11 cellular contexts compared by ENCODE assay signal in genomic region chr1:99180915-99181314, GRCh38.
A peak's percentile ranks its signal among the peaks of the same experiment; 100 is the strongest.
DNase-seq lines count a peak whose midpoint lies in the region; ATAC-seq, FAIRE-seq and TF ChIP-seq lines count a peak whose summit lies in the region.
"Had no signal": no experiment of that assay in that cellular context is flagged by ENCODE, and none has a peak within 500 bp of the region (broad histone marks: within the 10 kb centered on the region; RNA-seq: fewer than 3 reads in every experiment).

No MANE protein-coding gene starts in this region.

- no peaks in the 10 kb centered on the region for H3K9me3 Mint-ChIP-seq in H9
- H3K9me3 Mint-ChIP-seq: activated T-helper 1 cell treated with anti-CD3 and anti-CD28 coated beads, Interleukin-12 subunit alpha, Interleukin-12 subunit beta, Interleukin-2, Interleukin-4 antibody, amounts not matched to agents 30 ng/mL and 10 ng/mL and 1 ng/mL, durations not matched to agents 14 hours and 24 hours and 36 hours; stimulated activated naive CD8-positive, alpha-beta T cell treated with anti-CD3 and anti-CD28 coated beads, Interleukin-15, amount 100 ng/mL, for 72 hours had no signal

- no peak overlapping the region for H3K18ac ChIP-seq in H9 (ENCODE audit: insufficient read length, low read depth, low read length)
- H3K18ac ChIP-seq in H1 (ENCODE audit: extremely low read depth, low read length) = no peak overlapping the region

- H3K23me2 ChIP-seq in H9 (ENCODE audit: insufficient read length, low read depth, low read length, poor library complexity, severe bottlenecking) (no peaks in the 10 kb centered on the region), H1 (ENCODE audit: low read depth, low read length) (no peaks in the 10 kb centered on the region)

- H3K79me2 ChIP-seq in H9 (ENCODE audit: insufficient read depth, low read length) (no peaks in the 10 kb centered on the region), H1 (ENCODE audit: control insufficient read depth in 1 of 2, insufficient read depth in 2 of 2, low read length in 2 of 2) (no peaks in the 10 kb centered on the region), parathyroid adenoma (no peaks in the 10 kb centered on the region)

- H2AK5ac ChIP-seq in H9 (ENCODE audit: insufficient read length, low read length) (no peak overlapping the region), H1 (ENCODE audit: low read depth, low read length) (no peak overlapping the region)

- no peaks in the 10 kb centered on the region for H3K27me3 Mint-ChIP-seq in H9 (ENCODE audit: low read depth)
- H3K27me3 Mint-ChIP-seq: stimulated activated naive CD8-positive, alpha-beta T cell treated with anti-CD3 and anti-CD28 coated beads, Interleukin-15, amount 100 ng/mL, for 72 hours had no signal

- H3K14ac ChIP-seq in H9 (ENCODE audit: insufficient read depth, low read length) (no peak overlapping the region), H1 (ENCODE audit: insufficient read length) (no peak overlapping the region)

- H3K4me3 ChIP-seq in H1 (ENCODE audit: extremely low read depth in 1 of 4, insufficient read depth in 2 of 4, low read depth in 3 of 4, low read length in 4 of 4) (no peak overlapping the region), parathyroid adenoma (ENCODE audit: low read depth, low read length) (no peak overlapping the region)

- no peak overlapping the region for H2BK20ac ChIP-seq in H9 (ENCODE audit: low read depth, low read length, poor library complexity, severe bottlenecking)
- no peak overlapping the region for H2BK20ac ChIP-seq in H1 (ENCODE audit: low read length)

- H3K56ac ChIP-seq in H9 (ENCODE audit: insufficient read length, low read depth, low read length) (no peak overlapping the region), H1 (replicated peaks; ENCODE audit: insufficient read length, low read depth, low read length) (no peak overlapping the region)

- H3K9me3 ChIP-seq in H9 (ENCODE audit: control insufficient read depth, low read depth, low read length) (no peaks in the 10 kb centered on the region), H1 (ENCODE audit: insufficient read depth in 2 of 2, low read depth in 1 of 2, low read length in 1 of 2) (no peaks in the 10 kb centered on the region), parathyroid adenoma (ENCODE audit: control insufficient read depth, low read length) (no peaks in the 10 kb centered on the region)

- 0 out of 4 replicates have a peak, but pooled peaks cover 0 to 2% of the 10 kb centered on the region in 2 experiments for H3K4me1 Mint-ChIP-seq in H9
- H3K4me1 Mint-ChIP-seq: CD14-positive monocyte; stimulated activated naive CD8-positive, alpha-beta T cell treated with anti-CD3 and anti-CD28 coated beads, Interleukin-15, amount 100 ng/mL, for 72 hours had no signal

- no peak overlapping the region for H3K27ac ChIP-seq in H9 (ENCODE audit: insufficient read length, low read depth, low read length)
- H3K27ac ChIP-seq in H1 (ENCODE audit: low read depth, low read length) = no peak overlapping the region
- H3K27ac ChIP-seq in parathyroid adenoma = no peak overlapping the region

- H2BK15ac ChIP-seq in H9 (ENCODE audit: low read depth, low read length) = no peak overlapping the region
- H2BK15ac ChIP-seq in H1 (ENCODE audit: low read length) = no peak overlapping the region

- no peak for TF ChIP-seq RAD21 in H1 (IDR thresholded peaks at IDR 0.05 in 1 of 2, conservative IDR thresholded peaks at IDR 0.05 in 1 of 2; ENCODE audit: low read depth in 2 of 2, low read length in 2 of 2)

- ATAC-seq in HG03439 (IDR thresholded peaks at IDR 0.05; ENCODE audit: unreplicated experiment) (no peak), HG02981 (IDR thresholded peaks at IDR 0.05; ENCODE audit: unreplicated experiment) (no peak)

- TF ChIP-seq CTCF in H9 (conservative IDR thresholded peaks at IDR 0.05) (no peak), H1 (IDR thresholded peaks at IDR 0.05; ENCODE audit: control extremely low read depth in 1 of 3, insufficient read depth in 1 of 3, low read depth in 1 of 3, low read length in 3 of 3) (no peak), parathyroid adenoma (IDR thresholded peaks at IDR 0.05) (no peak)

- WGBS in H9 (ENCODE audit: extremely low coverage, insufficient read length, low lambda C conversion rate) = no CpG with 5 or more reads among the region's 2 CpGs
- WGBS in H1 (ENCODE audit: extremely low coverage in 1 of 2, insufficient coverage in 1 of 2, insufficient read length in 1 of 2, insufficient replicate concordance in 2 of 2, low coverage in 1 of 2, low lambda C conversion rate in 2 of 2, missing lambda C conversion rate in 1 of 2), 2 experiments = 89% methylated on average over 2 of the region's 2 CpGs; no CpG with 5 or more reads in 1 of the 2 experiments

- H3K9ac ChIP-seq in H9 (ENCODE audit: extremely low read depth, insufficient read length, low read length) (no peak overlapping the region), H1 (replicated peaks in 1 of 4; ENCODE audit: extremely low read depth in 1 of 4, low read depth in 3 of 4, low read length in 3 of 4) (no peak overlapping the region), parathyroid adenoma (no peak overlapping the region)

- H3K36me3 ChIP-seq in H1 (ENCODE audit: control insufficient read depth in 2 of 4, insufficient read depth in 4 of 4, low read length in 3 of 4) (no peaks in the 10 kb centered on the region), parathyroid adenoma (ENCODE audit: control insufficient read depth, insufficient read depth, low read length) (no peaks in the 10 kb centered on the region)

- H3K4ac ChIP-seq in H9 (ENCODE audit: low read depth, low read length) (no peak overlapping the region), H1 (replicated peaks; ENCODE audit: insufficient read length, low read depth, low read length) (no peak overlapping the region)

- peak overlapping the region; percentile 56 for H2AFZ ChIP-seq in H9 (ENCODE audit: low read length)
- peak overlapping the region; percentile 86; the same call in 1 of the 2 replicates for H2AFZ ChIP-seq in H1 (ENCODE audit: low read length)
- peak overlapping the region; percentile 80 for H2AFZ ChIP-seq in parathyroid adenoma

- H2BK5ac ChIP-seq in H9 (ENCODE audit: insufficient read length, low read length) (no peak overlapping the region), H1 (ENCODE audit: low read depth, low read length) (no peak overlapping the region)

- H2BK120ac ChIP-seq in H9 (ENCODE audit: low read depth, low read length, poor library complexity, severe bottlenecking) = no peak overlapping the region
- H2BK120ac ChIP-seq in H1 (replicated peaks; ENCODE audit: low read depth, low read length) = no peak overlapping the region

- TF ChIP-seq POLR2A in H1 (IDR thresholded peaks at IDR 0.05; ENCODE audit: control extremely low read depth in 1 of 2, low read depth in 2 of 2, low read length in 2 of 2) (no peak), GM12892 (IDR thresholded peaks at IDR 0.05; ENCODE audit: low read depth, low read length) (no peak)

- H3K79me1 ChIP-seq in H9 (ENCODE audit: insufficient read depth, low read depth, low read length, poor library complexity, severe bottlenecking) (no peaks in the 10 kb centered on the region), H1 (ENCODE audit: low read depth, low read length) (no peaks in the 10 kb centered on the region)

- H3K4me1 ChIP-seq in H9 (ENCODE audit: insufficient read depth, low read length) (no peaks in the 10 kb centered on the region), H1 (replicated peaks in 1 of 4; ENCODE audit: control insufficient read depth in 3 of 4, insufficient read depth in 4 of 4, low read length in 3 of 4) (no peaks in the 10 kb centered on the region), parathyroid adenoma (no peaks in the 10 kb centered on the region)

- H3K4me3 Mint-ChIP-seq in H9 = no peak overlapping the region
- H3K4me3 Mint-ChIP-seq: activated T-helper 1 cell treated with anti-CD3 and anti-CD28 coated beads, Interleukin-12 subunit alpha, Interleukin-12 subunit beta, Interleukin-2, Interleukin-4 antibody, amounts not matched to agents 30 ng/mL and 10 ng/mL and 1 ng/mL, durations not matched to agents 14 hours and 24 hours and 36 hours; CD14-positive monocyte; stimulated activated naive CD8-positive, alpha-beta T cell treated with anti-CD3 and anti-CD28 coated beads, Interleukin-15, amount 100 ng/mL, for 72 hours had no signal

- no peak for FAIRE-seq in H1 (lab: Jason Lieb, UNC)
- no peak for FAIRE-seq in GM12892 (lab: Jason Lieb, UNC)

- H4K91ac ChIP-seq in H9 (ENCODE audit: insufficient read length, low read depth, low read length) = no peak overlapping the region
- no peak overlapping the region for H4K91ac ChIP-seq in H1 (replicated peaks; ENCODE audit: insufficient read length, low read length)

- H4K5ac ChIP-seq in H9 (ENCODE audit: insufficient read length, low read depth, low read length) (no peak overlapping the region), H1 (ENCODE audit: insufficient read length, low read depth, low read length) (no peak overlapping the region)

- H3K23ac ChIP-seq in H9 (ENCODE audit: insufficient read length, low read depth, low read length) (no peak overlapping the region), H1 (ENCODE audit: insufficient read length) (no peak overlapping the region)

- TF ChIP-seq EP300 in H1 (IDR thresholded peaks at IDR 0.05; ENCODE audit: borderline replicate concordance in 1 of 2, low read depth in 2 of 2, low read length in 2 of 2) = no peak

- no peak overlapping the region for H3T11ph ChIP-seq in H9 (ENCODE audit: low read length)

- H2BK12ac ChIP-seq in H9 (ENCODE audit: insufficient read length, low read depth, low read length) (no peak overlapping the region), H1 (ENCODE audit: low read depth, low read length) (no peak overlapping the region)

- CTCF ChIA-PET in H1 (lab: Charles Lee; ENCODE audit: partially characterized antibody) = interaction anchor here (0.6 to 4.5 kb wide), 24 partner anchors 10 to 652 kb away, joined by 3 to 29 read pairs (median 3); no protein-coding TSS in a partner anchor

- no peaks in the 10 kb centered on the region for H4K20me1 ChIP-seq in H9 (ENCODE audit: control insufficient read depth, insufficient read depth, insufficient read length)
- no peaks in the 10 kb centered on the region for H4K20me1 ChIP-seq in H1 (replicated peaks in 1 of 2; ENCODE audit: control insufficient read depth in 1 of 2, insufficient read depth in 2 of 2, low read length in 2 of 2)

- H4K8ac ChIP-seq in H9 (replicated peaks; ENCODE audit: insufficient read length, low read depth, low read length) (no peak overlapping the region), H1 (ENCODE audit: extremely low read depth, insufficient read depth, low read length) (no peak overlapping the region)

- POLR2A ChIA-PET in H1 (lab: Charles Lee; ENCODE audit: partially characterized antibody) = no interaction called here

- H3K4me2 ChIP-seq in H9 (ENCODE audit: insufficient read depth, insufficient read length, low read length) (no peak overlapping the region), H1 (ENCODE audit: insufficient read depth in 1 of 2, low read depth in 2 of 2, low read length in 2 of 2) (no peak overlapping the region), parathyroid adenoma (ENCODE audit: low read length) (no peak overlapping the region)

- H3K27me3 ChIP-seq in H9 (ENCODE audit: insufficient read depth, low read length) (no peaks in the 10 kb centered on the region), H1 (replicated peaks in 1 of 4; ENCODE audit: control insufficient read depth in 3 of 4, extremely low read depth in 1 of 4, insufficient read depth in 3 of 4, low read length in 3 of 4) (peaks cover 0 to 1% (median 0%) of the 10 kb centered on the region in 4 experiments; a peak in 1 of 7 replicates), parathyroid adenoma (ENCODE audit: control insufficient read depth, insufficient read depth, low read length) (no peaks in the 10 kb centered on the region)

- H3K36me3 Mint-ChIP-seq in H9 (ENCODE audit: insufficient read depth in 1 of 3, low read depth in 3 of 3) = no peaks in the 10 kb centered on the region
- H3K36me3 Mint-ChIP-seq: CD14-positive monocyte had no signal

- DNase-seq in H9 (no peak), NCI-H524 (lab: John Stamatoyannopoulos, UW) (peak; percentile 73 to 91), H1 (ENCODE audit: low read depth in 1 of 2, low spot score in 2 of 2) (no peak), GM12892 (ENCODE audit: insufficient read length) (no peak), NCI-H187 (lab: John Stamatoyannopoulos, UW) (no peak)

- H3K27ac Mint-ChIP-seq in H9 = no peak overlapping the region
- H3K27ac Mint-ChIP-seq: activated T-helper 1 cell treated with anti-CD3 and anti-CD28 coated beads, Interleukin-12 subunit alpha, Interleukin-12 subunit beta, Interleukin-2, Interleukin-4 antibody, amounts not matched to agents 30 ng/mL and 10 ng/mL and 1 ng/mL, durations not matched to agents 14 hours and 24 hours and 36 hours; CD14-positive monocyte had no signal

Comparison
In these comparisons a context has a peak if more than half of its experiments do, and no peak if none do; other contexts are left out.
1. DNase-seq: peak in NCI-H524 (2 of 2); none in H9 (single experiment), H1 (0 of 2), GM12892 (single experiment) and NCI-H187 (0 of 2).
2. Peak in every context shown above with its lines, with median percentiles within 50 percentile points of each other: H2AFZ ChIP-seq.